10 cellular contexts compared by ENCODE assay signal in genomic region chr10:124389613-124390361, GRCh38. TPM values are rescaled to one million over a fixed set of nuclear protein-coding genes. Genes with fewer than 3 reads are reported as not detected.
DNase-seq lines count a peak whose midpoint lies in the region; ATAC-seq and FAIRE-seq lines count a peak whose summit lies in the region.
"Had no signal": no experiment of that assay in that cellular context is flagged by ENCODE, and none has a peak within 500 bp of the region (broad histone marks: within the 10 kb centered on the region; RNA-seq: fewer than 3 reads in every experiment).

No MANE protein-coding gene starts in this region.

- no peaks in the 10 kb centered on the region for H3K36me3 Mint-ChIP-seq in activated naive CD8-positive, alpha-beta T cell treated with anti-CD3 and anti-CD28 coated beads for 36 hours

- H3K4me3 ChIP-seq in mucosa of rectum (ENCODE audit: low read length in 2 of 2) = peak overlapping the region; percentile 20 to 56

- in situ Hi-C loops in ACHN (cut with HindIII; ENCODE audit: low pct_ligation_motif_present, low pct_unique_long_range_greater_than_20kb, low sequenced_read_pairs) = loop anchor here (25.0 kb wide), 1 partner anchor 402 kb away; no protein-coding TSS in a partner anchor

- H3K4me1 Mint-ChIP-seq in stimulated activated naive CD8-positive, alpha-beta T cell treated with anti-CD3 and anti-CD28 coated beads, Interleukin-15, amount 100 ng/mL, for 72 hours = peaks cover 6% of the 10 kb centered on the region
- H3K4me1 Mint-ChIP-seq in activated naive CD8-positive, alpha-beta T cell treated with anti-CD3 and anti-CD28 coated beads for 36 hours = no peaks in the 10 kb centered on the region

- peak overlapping the region in 1 of 2 donors; percentile 46 for H3K27ac Mint-ChIP-seq in stimulated activated naive CD8-positive, alpha-beta T cell treated with anti-CD3 and anti-CD28 coated beads, Interleukin-15, amount 100 ng/mL, for 72 hours
- no peak overlapping the region for H3K27ac Mint-ChIP-seq in activated naive CD8-positive, alpha-beta T cell treated with anti-CD3 and anti-CD28 coated beads for 36 hours
- H3K27ac Mint-ChIP-seq: type B pancreatic cell had no signal

- no peaks in the 10 kb centered on the region for H3K9me3 ChIP-seq in mucosa of rectum (ENCODE audit: control insufficient read depth in 2 of 2, low read length in 2 of 2)

- peaks cover 0 to 4% of the 10 kb centered on the region in 2 donors for H3K27me3 ChIP-seq in mucosa of rectum (ENCODE audit: control insufficient read depth in 2 of 2, insufficient read depth in 2 of 2, low read length in 2 of 2)

- H3K36me3 ChIP-seq in mucosa of rectum (ENCODE audit: control insufficient read depth in 2 of 2, insufficient read depth in 2 of 2, low read length in 2 of 2) = no peaks in the 10 kb centered on the region

- no peaks in the 10 kb centered on the region for H3K9me3 Mint-ChIP-seq in stimulated activated naive CD8-positive, alpha-beta T cell treated with anti-CD3 and anti-CD28 coated beads, Interleukin-15, amount 100 ng/mL, for 72 hours
- H3K9me3 Mint-ChIP-seq in activated naive CD8-positive, alpha-beta T cell treated with anti-CD3 and anti-CD28 coated beads for 36 hours = peaks cover 8% of the 10 kb centered on the region
- H3K9me3 Mint-ChIP-seq: type B pancreatic cell had no signal

- H3K4me3 Mint-ChIP-seq in stimulated activated naive CD8-positive, alpha-beta T cell treated with anti-CD3 and anti-CD28 coated beads, Interleukin-15, amount 100 ng/mL, for 72 hours = peak overlapping the region; percentile 47 to 66
- peak overlapping the region; percentile 34 for H3K4me3 Mint-ChIP-seq in activated naive CD8-positive, alpha-beta T cell treated with anti-CD3 and anti-CD28 coated beads for 36 hours
- H3K4me3 Mint-ChIP-seq: type B pancreatic cell had no signal

- H3K4me1 ChIP-seq in mucosa of rectum (ENCODE audit: control insufficient read depth in 2 of 2, insufficient read depth in 2 of 2, low read length in 2 of 2) = peaks cover 5 to 8% of the 10 kb centered on the region in 2 donors

- FAIRE-seq in GM19239 (lab: Jason Lieb, UNC) = no peak
- FAIRE-seq: small intestine had no signal

- peaks cover 5% of the 10 kb centered on the region for H3K27me3 Mint-ChIP-seq in stimulated activated naive CD8-positive, alpha-beta T cell treated with anti-CD3 and anti-CD28 coated beads, Interleukin-15, amount 100 ng/mL, for 72 hours
- no peaks in the 10 kb centered on the region for H3K27me3 Mint-ChIP-seq in activated naive CD8-positive, alpha-beta T cell treated with anti-CD3 and anti-CD28 coated beads for 36 hours

- no peak overlapping the region for H3K27ac ChIP-seq in mucosa of rectum (ENCODE audit: low read depth in 2 of 2, low read length in 2 of 2)

- ATAC-seq in stimulated activated naive CD8-positive, alpha-beta T cell treated with anti-CD3 and anti-CD28 coated beads, Interleukin-15, amount 100 ng/mL, for 72 hours = peak; percentile 2
- ATAC-seq in stimulated activated naive CD8-positive, alpha-beta T cell treated with anti-CD3 and anti-CD28 coated beads, Interleukin-15, Interleukin-2, amounts not matched to agents 100 U/mL and 50 U/mL, for 24 hours = no peak
- no peak for ATAC-seq in GM18511 (IDR thresholded peaks at IDR 0.05; ENCODE audit: unreplicated experiment)

- no peak for DNase-seq in stimulated activated naive CD8-positive, alpha-beta T cell treated with anti-CD3 and anti-CD28 coated beads, Interleukin-15, amount 100 ng/mL, for 72 hours
- no peak for DNase-seq in stimulated activated naive CD8-positive, alpha-beta T cell treated with anti-CD3 and anti-CD28 coated beads, Interleukin-15, Interleukin-2, amounts not matched to agents 100 U/mL and 50 U/mL, for 24 hours
- no peak for DNase-seq in activated naive CD8-positive, alpha-beta T cell treated with anti-CD3 and anti-CD28 coated beads for 36 hours
- DNase-seq in ACHN = no peak
- no peak for DNase-seq in GM19239 (ENCODE audit: insufficient read length, low spot score)
- DNase-seq in GF-D8 (lab: John Stamatoyannopoulos, UW) = no peak

- H3K9ac ChIP-seq in mucosa of rectum (ENCODE audit: low read depth in 1 of 2, low read length in 2 of 2) = peak overlapping the region; percentile 26 to 60

RNA-seq across cellular contexts. Expression of gene OAT, which starts 28.9 kb away (rescaled TPM):
- 10 to 100 TPM; 43.1 to 47.1 TPM for total RNA-seq in activated naive CD8-positive, alpha-beta T cell treated with anti-CD3 and anti-CD28 coated beads for 36 hours
